Comparison of ENCODE assay signal across 19 cellular contexts in genomic region chr10:17838080-17838634, GRCh38. TPM values are rescaled to one million over a fixed set of nuclear protein-coding genes. Genes with fewer than 3 reads are reported as not detected.
DNase-seq lines count a peak whose midpoint lies in the region; ATAC-seq and TF ChIP-seq lines count a peak whose summit lies in the region.
"Had no signal": no experiment of that assay in that cellular context is flagged by ENCODE, and none has a peak within 500 bp of the region (broad histone marks: within the 10 kb centered on the region; RNA-seq: fewer than 3 reads in every experiment).

No MANE protein-coding gene starts in this region.

- H2AFZ ChIP-seq in neural progenitor cell (replicated peaks), result peak overlapping the region; percentile 27

- TF ChIP-seq CTCF in endothelial cell (IDR thresholded peaks at IDR 0.05; ENCODE audit: unreplicated experiment) (no peak), neural progenitor cell (IDR thresholded peaks at IDR 0.05) (no peak)

- H3K36me3 Mint-ChIP-seq in endothelial cell (ENCODE audit: low read depth, unreplicated experiment) (peaks cover 4% of the 10 kb centered on the region), neural progenitor cell (no peaks in the 10 kb centered on the region)
- H3K36me3 Mint-ChIP-seq in activated T-helper 17 cell treated with anti-CD3 and anti-CD28 coated beads, Interleukin-2, amount 50 U/mL, for 72 hours (ENCODE audit: low read depth), result no peaks in the 10 kb centered on the region
- H3K36me3 Mint-ChIP-seq: activated naive CD8-positive, alpha-beta T cell; CD8-positive, alpha-beta T cell; WTC11 had no signal

- H3K4me2 ChIP-seq in neural progenitor cell, result no peak overlapping the region

- H3K4me3 ChIP-seq in neural progenitor cell, result no peak overlapping the region

- H4K20me1 ChIP-seq in neural progenitor cell (ENCODE audit: low read depth), result no peaks in the 10 kb centered on the region

- no peaks in the 10 kb centered on the region for H3K27me3 ChIP-seq in neural progenitor cell

- H3K4me1 Mint-ChIP-seq in endothelial cell (ENCODE audit: unreplicated experiment) (peaks cover 26% of the 10 kb centered on the region), neural progenitor cell (peaks cover 10% of the 10 kb centered on the region)
- no peaks in the 10 kb centered on the region for H3K4me1 Mint-ChIP-seq in activated T-helper 17 cell treated with anti-CD3 and anti-CD28 coated beads, Interleukin-2, amount 50 U/mL, for 72 hours
- H3K4me1 Mint-ChIP-seq: central memory CD8-positive, alpha-beta T cell had no signal

- no peaks in the 10 kb centered on the region for H3K79me2 ChIP-seq in neural progenitor cell (ENCODE audit: low read depth)

- H3K9me3 ChIP-seq in neural progenitor cell (ENCODE audit: low read depth), result no peaks in the 10 kb centered on the region

- H3K27ac Mint-ChIP-seq in endothelial cell (ENCODE audit: unreplicated experiment), result peak overlapping the region; percentile 44
- H3K27ac Mint-ChIP-seq in neural progenitor cell, result no peak overlapping the region
- H3K27ac Mint-ChIP-seq in activated T-helper 17 cell treated with anti-CD3 and anti-CD28 coated beads, Interleukin-2, amount 50 U/mL, for 72 hours, result no peak overlapping the region
- H3K27ac Mint-ChIP-seq: activated naive CD8-positive, alpha-beta T cell; CD8-positive, alpha-beta T cell; WTC11 had no signal

- no peak for ATAC-seq in activated T-helper 17 cell treated with anti-CD3 and anti-CD28 coated beads, Interleukin-2, amount 50 U/mL, for 72 hours (replicated peaks)
- ATAC-seq: CD8-positive, alpha-beta T cell; stimulated activated naive CD8-positive, alpha-beta T cell treated with anti-CD3 and anti-CD28 coated beads, Interleukin-15, Interleukin-2, amounts not matched to agents 100 U/mL and 50 U/mL, for 24 hours; WTC11 had no signal

- H3K9me3 Mint-ChIP-seq in endothelial cell (ENCODE audit: unreplicated experiment) (no peaks in the 10 kb centered on the region), neural progenitor cell (no peaks in the 10 kb centered on the region)
- no peaks in the 10 kb centered on the region for H3K9me3 Mint-ChIP-seq in activated T-helper 17 cell treated with anti-CD3 and anti-CD28 coated beads, Interleukin-2, amount 50 U/mL, for 72 hours
- H3K9me3 Mint-ChIP-seq: CD8-positive, alpha-beta T cell; central memory CD8-positive, alpha-beta T cell; WTC11 had no signal

- H3K4me3 Mint-ChIP-seq in endothelial cell (ENCODE audit: unreplicated experiment), result no peak overlapping the region
- no peak overlapping the region for H3K4me3 Mint-ChIP-seq in neural progenitor cell
- H3K4me3 Mint-ChIP-seq in activated T-helper 17 cell treated with anti-CD3 and anti-CD28 coated beads, Interleukin-2, amount 50 U/mL, for 72 hours, result no peak overlapping the region
- H3K4me3 Mint-ChIP-seq: activated naive CD8-positive, alpha-beta T cell; CD8-positive, alpha-beta T cell; central memory CD8-positive, alpha-beta T cell; WTC11 had no signal

- H3K4me1 ChIP-seq in neural progenitor cell, result no peaks in the 10 kb centered on the region

- no peak overlapping the region for H3K27ac ChIP-seq in neural progenitor cell
- H3K27ac ChIP-seq: 22Rv1 had no signal

- no peak overlapping the region for H3K9ac ChIP-seq in neural progenitor cell

- no peaks in the 10 kb centered on the region for H3K36me3 ChIP-seq in neural progenitor cell

- H3F3A ChIP-seq in neural progenitor cell (ENCODE audit: low read depth), result no peaks in the 10 kb centered on the region

- H3K27me3 Mint-ChIP-seq in endothelial cell (ENCODE audit: unreplicated experiment) (no peaks in the 10 kb centered on the region), neural progenitor cell (ENCODE audit: insufficient read depth, low read depth) (no peaks in the 10 kb centered on the region)
- H3K27me3 Mint-ChIP-seq in activated T-helper 17 cell treated with anti-CD3 and anti-CD28 coated beads, Interleukin-2, amount 50 U/mL, for 72 hours, result peaks cover 20% of the 10 kb centered on the region

- peak; percentile 39 for DNase-seq in NCI-H1694 treated with DMSO at 0.1 percent for 48 hours (lab: John Stamatoyannopoulos, UW)
- DNase-seq in NCI-H1694 (lab: John Stamatoyannopoulos, UW), result no peak
- peak; percentile 21 for DNase-seq in NCI-H2081 treated with DMSO at 0.1 percent for 48 hours (lab: John Stamatoyannopoulos, UW)
- no peak for DNase-seq in endothelial cell (ENCODE audit: low spot score)
- DNase-seq in neural progenitor cell (ENCODE audit: low spot score), result no peak
- DNase-seq in stimulated activated CD4-positive, alpha-beta T cell treated with anti-CD3 and anti-CD28 coated beads, Interleukin-4, amount 100 ng/mL, for 24 hours, result no peak
- no peak for DNase-seq in KG1 (lab: John Stamatoyannopoulos, UW)
- DNase-seq: activated CD8-positive, alpha-beta memory T cell treated with anti-CD3 and anti-CD28 coated beads, Interleukin-2, amount 50 U/mL, for 4 hours; CD8-positive, alpha-beta T cell; GDM1; stimulated activated naive CD8-positive, alpha-beta T cell treated with anti-CD3 and anti-CD28 coated beads, Interleukin-15, Interleukin-2, amounts not matched to agents 100 U/mL and 50 U/mL, for 24 hours; T-helper 1 cell had no signal

RNA-seq across cellular contexts. Expression of gene MRC1, which starts 29.0 kb away (rescaled TPM):
- total RNA-seq in endothelial cell (ENCODE audit: unreplicated experiment) (35.7 TPM), neural progenitor cell (ENCODE audit: low replicate concordance) (0.03 TPM in 1 of 2 replicates, not detected in the other)
- total RNA-seq in activated T-helper 17 cell treated with anti-CD3 and anti-CD28 coated beads, Interleukin-2, amount 50 U/mL, for 72 hours, result under 1 TPM in 1 of 2 donors, not detected in 1; 0.08 TPM
- total RNA-seq: CD8-positive, alpha-beta T cell; HT-29; M059J had no signal

Comparison
In these comparisons a context has a peak if more than half of its experiments do, and no peak if none do; other contexts are left out.
1. DNase-seq: peak in NCI-H1694 treated with DMSO at 0.1 percent for 48 hours (single experiment) and NCI-H2081 treated with DMSO at 0.1 percent for 48 hours (single experiment); none in NCI-H1694 (single experiment), endothelial cell (single experiment), neural progenitor cell (single experiment), stimulated activated CD4-positive, alpha-beta T cell treated with anti-CD3 and anti-CD28 coated beads, Interleukin-4, amount 100 ng/mL, for 24 hours (single experiment) and KG1 (single experiment).
2. RNA of gene MRC1, which starts 29.0 kb away (total RNA-seq): 35.7 TPM in endothelial cell (single experiment); 0.08 TPM in activated T-helper 17 cell treated with anti-CD3 and anti-CD28 coated beads, Interleukin-2, amount 50 U/mL, for 72 hours and 0.03 TPM in neural progenitor cell; every median in the first group is over 10 times any median in the second.